Comparison of ENCODE assay signal across 8 cellular contexts in the genomic region with DNA sequence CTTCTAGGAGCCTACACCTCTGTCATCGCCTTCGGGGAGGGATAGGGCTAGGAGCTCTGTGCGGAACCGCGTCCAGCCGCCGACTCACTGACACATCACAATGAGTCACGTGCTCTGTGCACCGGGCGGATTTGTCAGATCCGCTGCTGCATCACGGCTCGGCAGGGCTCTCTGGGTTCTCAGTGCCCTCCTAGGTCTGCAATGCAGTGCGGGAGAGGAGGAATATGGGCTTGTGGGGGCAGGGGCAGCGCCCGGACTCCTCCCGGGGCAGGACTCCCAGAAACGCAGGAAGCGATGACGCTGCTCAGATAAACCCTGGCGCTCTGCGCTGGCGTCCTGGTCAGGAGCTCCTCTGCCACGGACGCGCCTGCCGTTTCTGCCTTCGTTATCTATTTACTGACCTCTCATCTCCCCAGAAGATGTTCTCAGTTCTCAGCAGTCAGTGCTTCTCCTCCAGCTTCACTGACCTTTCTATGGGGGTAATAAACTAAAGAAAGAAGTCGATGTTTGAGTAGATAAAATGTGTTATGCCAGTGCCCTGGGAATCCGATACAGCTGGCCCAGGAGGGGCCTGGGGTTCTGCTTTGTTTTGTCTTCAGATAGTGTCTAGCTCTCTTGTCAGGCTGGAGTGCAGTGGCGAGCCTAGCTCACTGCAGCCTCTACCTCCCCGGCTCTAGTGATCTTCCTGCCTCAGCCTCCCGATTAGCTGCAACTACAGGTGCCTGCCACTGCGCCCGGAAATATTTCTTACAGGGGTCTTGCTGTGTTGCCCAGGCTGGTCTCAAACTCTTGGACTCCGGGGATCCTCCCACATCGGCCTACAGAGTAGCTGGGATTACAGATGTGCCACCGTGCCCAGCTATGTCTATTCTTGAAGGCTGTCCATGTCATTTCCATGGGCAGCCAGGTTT.
DNase-seq lines count a peak whose midpoint lies in the region; ATAC-seq and TF ChIP-seq lines count a peak whose summit lies in the region.

No MANE protein-coding gene starts in this region.

- ATAC-seq in GM18870 (IDR thresholded peaks at IDR 0.05; ENCODE audit: unreplicated experiment) (peak; percentile 88), HG03139 (IDR thresholded peaks at IDR 0.05; ENCODE audit: unreplicated experiment) (peak; percentile 94)

- H3K4me3 ChIP-seq in AG04449 (ENCODE audit: low read depth, low read length) = peak overlapping the region; percentile 45

- POLR2A ChIA-PET in AG04449 (lab: Yijun Ruan, JAX) = interaction anchor here (0.5 to 2.5 kb wide), 13 partner anchors 9 to 385 kb away, joined by 3 to 45 read pairs (median 4); no protein-coding TSS in a partner anchor

- CTCF ChIA-PET in AG04449 (lab: Yijun Ruan, JAX) = interaction anchor here (0.7 to 1.6 kb wide), 3 partner anchors 21 to 29 kb away, joined by 3 to 5 read pairs (median 3); no protein-coding TSS in a partner anchor

- DNase-seq in AG04449 (ENCODE audit: low read depth, low spot score) = peak; percentile 97
- DNase-seq in NCI-H226 = peak; percentile 96
- peak; percentile 66 for DNase-seq in activated CD4-positive, CD25-positive, alpha-beta regulatory T cell treated with anti-CD3 and anti-CD28 coated beads, Interleukin-2, amount 50 U/mL, for 16 hours (ENCODE audit: low read depth, low spot score)
- DNase-seq in cerebellar nuclear complex (lab: John Stamatoyannopoulos, UW) = peak; percentile 86
- DNase-seq in kidney glomerular epithelial cell (lab: John Stamatoyannopoulos, UW) = peak; percentile 97
- DNase-seq in stimulated activated CD4-positive, alpha-beta T cell treated with anti-CD3 and anti-CD28 coated beads, Interleukin-15, amount 100 ng/mL, for 48 hours (ENCODE audit: low read depth in 2 of 2) = peak; percentile 76 to 79

- TF ChIP-seq CTCF in AG04449 (IDR thresholded peaks at IDR 0.05; ENCODE audit: insufficient read depth, low read length, missing control alignments) = no peak

Comparison
In these comparisons a context has a peak if more than half of its experiments do, and no peak if none do; other contexts are left out.
1. Peak in every context shown above with its lines: DNase-seq, ATAC-seq and H3K4me3 ChIP-seq.